In the genomic region with DNA sequence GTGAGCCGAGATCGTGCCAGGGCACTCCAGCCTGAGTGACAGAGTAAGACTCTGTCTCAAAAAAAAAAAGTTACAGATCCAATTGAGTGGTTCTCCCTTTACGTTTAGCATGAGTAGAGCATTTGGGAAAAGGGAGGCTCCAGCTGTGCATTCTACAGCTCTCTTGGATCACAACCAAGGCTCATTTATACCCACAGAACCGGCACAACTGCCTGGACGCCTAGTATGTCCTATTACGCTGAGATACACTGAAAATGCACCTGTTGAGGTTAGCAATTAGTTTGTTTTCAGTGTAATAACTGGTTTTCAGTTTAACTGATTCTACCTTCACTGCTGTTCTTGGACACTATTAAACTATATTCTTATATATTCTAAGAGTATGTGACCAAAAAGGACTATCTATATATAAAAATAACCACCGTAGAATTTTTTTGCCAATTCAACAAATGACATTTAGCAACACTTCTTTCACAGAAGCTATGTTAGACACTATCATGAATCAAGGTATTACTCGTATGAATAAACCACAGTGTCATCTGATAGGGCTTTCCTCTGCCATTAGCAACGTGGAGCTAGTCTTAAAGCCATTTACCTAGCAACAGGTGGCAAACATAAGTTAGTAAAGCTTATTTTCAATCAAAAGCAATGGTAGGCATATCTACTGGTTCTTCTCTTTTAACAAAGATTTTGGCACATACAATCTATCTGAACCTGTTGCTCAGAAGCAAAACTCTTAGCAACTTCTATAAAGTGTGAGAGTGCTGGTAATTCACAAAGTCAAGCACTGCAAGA, we compare ENCODE assay signal across 8 cellular contexts. TPM values are rescaled to one million over a fixed set of nuclear protein-coding genes. Genes with fewer than 3 reads are reported as not detected.
DNase-seq lines count a peak whose midpoint lies in the region; ATAC-seq and TF ChIP-seq lines count a peak whose summit lies in the region.

No MANE protein-coding gene starts in this region.

- H3K4me1 Mint-ChIP-seq in stimulated activated naive CD8-positive, alpha-beta T cell treated with anti-CD3 and anti-CD28 coated beads, Interleukin-15, Interleukin-2, amounts not matched to agents 100 ng/mL and 50 ng/mL, for 24 hours (ENCODE audit: low read depth) = peaks cover 53% of the 10 kb centered on the region
- peaks cover 39% of the 10 kb centered on the region for H3K4me1 Mint-ChIP-seq in memory B cell

- H3K4me3 Mint-ChIP-seq in stimulated activated naive CD8-positive, alpha-beta T cell treated with anti-CD3 and anti-CD28 coated beads, Interleukin-15, Interleukin-2, amounts not matched to agents 100 ng/mL and 50 ng/mL, for 24 hours = peak overlapping the region; percentile 90
- peak overlapping the region; percentile 92 for H3K4me3 Mint-ChIP-seq in memory B cell

- no peaks in the 10 kb centered on the region for H3K27me3 ChIP-seq in adrenal gland

- intact Hi-C loops in adrenal gland (cut with DNase I) = no loop called here
- intact Hi-C loops in posterior vena cava (cut with DNase I) = no loop called here

- H3K9me3 Mint-ChIP-seq in stimulated activated naive CD8-positive, alpha-beta T cell treated with anti-CD3 and anti-CD28 coated beads, Interleukin-15, Interleukin-2, amounts not matched to agents 100 ng/mL and 50 ng/mL, for 24 hours = peaks cover 8% of the 10 kb centered on the region
- H3K9me3 Mint-ChIP-seq in memory B cell = no peaks in the 10 kb centered on the region

- H3K4me3 ChIP-seq in adrenal gland = peak overlapping the region in 1 of 4 donors; percentile 95

- H3K27ac Mint-ChIP-seq in stimulated activated naive CD8-positive, alpha-beta T cell treated with anti-CD3 and anti-CD28 coated beads, Interleukin-15, Interleukin-2, amounts not matched to agents 100 ng/mL and 50 ng/mL, for 24 hours = peak overlapping the region; percentile 91
- peak overlapping the region; percentile 97 for H3K27ac Mint-ChIP-seq in memory B cell

- H3K9me3 ChIP-seq in adrenal gland (replicated peaks in 1 of 3) = no peaks in the 10 kb centered on the region

- H3K27me3 Mint-ChIP-seq in stimulated activated naive CD8-positive, alpha-beta T cell treated with anti-CD3 and anti-CD28 coated beads, Interleukin-15, Interleukin-2, amounts not matched to agents 100 ng/mL and 50 ng/mL, for 24 hours = no peaks in the 10 kb centered on the region
- H3K27me3 Mint-ChIP-seq in memory B cell = no peaks in the 10 kb centered on the region

- peaks cover 31 to 50% of the 10 kb centered on the region in 2 donors for H3K4me1 ChIP-seq in adrenal gland (replicated peaks in 1 of 2)

- no peak for DNase-seq in stimulated activated naive CD8-positive, alpha-beta T cell treated with anti-CD3 and anti-CD28 coated beads, Interleukin-15, Interleukin-2, amounts not matched to agents 100 U/mL and 50 U/mL, for 24 hours
- DNase-seq in adrenal gland (no peak), memory B cell (ENCODE audit: low spot score in 2 of 2) (no peak), posterior vena cava (ENCODE audit: low spot score) (no peak), NCI-H1436 treated with DMSO at 0.1 percent for 48 hours (lab: John Stamatoyannopoulos, UW) (no peak)
- no peak for DNase-seq in stimulated activated CD8-positive, alpha-beta memory T cell treated with anti-CD3 and anti-CD28 coated beads, Interleukin-4, amount 100 ng/mL, for 48 hours

- TF ChIP-seq POLR2A in adrenal gland (IDR thresholded peaks at IDR 0.05) = no peak

- H3K36me3 ChIP-seq in adrenal gland (replicated peaks in 1 of 2) = no peaks in the 10 kb centered on the region

- WGBS in adrenal gland, 4 donors = 53 to 59% (median 58%) methylated on average over 9 of the region's 9 CpGs

- TF ChIP-seq CTCF in adrenal gland (IDR thresholded peaks at IDR 0.05) = no peak

- peaks cover 52% of the 10 kb centered on the region for H3K36me3 Mint-ChIP-seq in stimulated activated naive CD8-positive, alpha-beta T cell treated with anti-CD3 and anti-CD28 coated beads, Interleukin-15, Interleukin-2, amounts not matched to agents 100 ng/mL and 50 ng/mL, for 24 hours (ENCODE audit: low read depth)
- H3K36me3 Mint-ChIP-seq in memory B cell = peaks cover 9% of the 10 kb centered on the region

- no peak for ATAC-seq in stimulated activated naive CD8-positive, alpha-beta T cell treated with anti-CD3 and anti-CD28 coated beads, Interleukin-15, Interleukin-2, amounts not matched to agents 100 U/mL and 50 U/mL, for 24 hours
- no peak for ATAC-seq in memory B cell (ENCODE audit: low read depth)
- ATAC-seq in GM21447 (IDR thresholded peaks at IDR 0.05; ENCODE audit: unreplicated experiment) = no peak

- H3K27ac ChIP-seq in adrenal gland = peak overlapping the region; percentile 61 to 99 (median 97)

RNA-seq across cellular contexts. Expression of gene OTUD4, which starts 3.6 kb away (rescaled TPM):
- total RNA-seq in adrenal gland = 10 to 100 TPM; 14.4 to 35.7 (median 30.9) TPM
- 10 to 100 TPM; 12.8 to 25.4 (median 14.6) TPM for polyA plus RNA-seq in adrenal gland
- total RNA-seq in posterior vena cava = 10 to 100 TPM; 27.1 to 41.9 TPM
